Comparison of ENCODE assay signal across 12 cellular contexts in the genomic region with DNA sequence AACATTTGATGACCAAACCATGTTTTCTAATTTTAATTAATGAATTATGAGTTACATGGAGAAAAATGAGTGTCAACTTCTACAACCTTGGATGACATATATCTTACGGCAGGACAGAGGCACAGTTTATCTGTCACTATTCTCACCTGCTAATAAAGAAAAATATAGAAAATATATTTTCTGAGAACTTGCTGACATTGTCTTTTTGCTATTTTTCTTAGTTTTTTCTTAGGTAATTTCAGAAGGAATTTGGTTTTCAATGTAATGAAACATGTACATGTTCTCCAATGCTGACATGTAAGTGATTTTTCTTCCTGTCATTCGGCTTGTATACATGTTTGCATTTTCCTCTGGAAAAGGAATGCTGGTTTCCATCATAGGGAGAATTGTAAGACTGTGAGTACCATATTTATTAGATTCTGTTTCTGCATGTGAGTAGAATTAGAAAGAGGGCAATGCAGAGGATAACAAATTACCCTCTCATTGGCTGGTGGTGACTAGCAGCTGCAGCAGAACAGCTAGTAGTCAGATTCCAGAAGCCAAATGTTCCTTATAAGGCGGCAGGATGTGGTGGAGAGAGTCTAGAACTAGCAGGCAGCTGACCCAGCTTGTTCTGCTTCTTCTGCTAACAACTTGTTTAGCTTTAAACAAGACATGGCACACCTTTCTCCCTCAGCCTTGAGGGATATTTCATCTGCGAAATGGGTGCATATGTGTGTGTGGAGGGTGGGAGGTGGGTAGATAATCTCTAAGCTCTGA.
DNase-seq lines count a peak whose midpoint lies in the region; ATAC-seq and TF ChIP-seq lines count a peak whose summit lies in the region.
"Had no signal": no experiment of that assay in that cellular context is flagged by ENCODE, and none has a peak within 500 bp of the region (broad histone marks: within the 10 kb centered on the region; RNA-seq: fewer than 3 reads in every experiment).

No MANE protein-coding gene starts in this region.

- H3K4me2 ChIP-seq in DOHH2 (ENCODE audit: low read length) (peak overlapping the region; percentile 66), GM23248 (ENCODE audit: unreplicated experiment) (no peak overlapping the region), MM.1S (ENCODE audit: low read depth, low read length) (no peak overlapping the region)

- H3K36me3 ChIP-seq in DOHH2 (ENCODE audit: control insufficient read depth, low read length) (peaks cover 58% of the 10 kb centered on the region), GM23248 (ENCODE audit: low read depth) (no peaks in the 10 kb centered on the region), MM.1S (replicated peaks; ENCODE audit: insufficient read depth, low read length) (no peaks in the 10 kb centered on the region)
- H3K36me3 ChIP-seq: lower lobe of right lung had no signal

- H3F3A ChIP-seq in DOHH2 (ENCODE audit: control insufficient read depth, insufficient read depth): peaks cover 44% of the 10 kb centered on the region
- H3F3A ChIP-seq in GM23248 (ENCODE audit: insufficient read depth): 0 out of 2 replicates have a peak, but pooled peaks cover under 1% of the 10 kb centered on the region
- H3F3A ChIP-seq in MM.1S (ENCODE audit: insufficient read depth, low read length): peaks cover 24% of the 10 kb centered on the region

- H3K9me3 ChIP-seq in DOHH2 (ENCODE audit: control insufficient read depth, insufficient read depth, low read length) (no peaks in the 10 kb centered on the region), GM23248 (ENCODE audit: low read depth) (no peaks in the 10 kb centered on the region), MM.1S (replicated peaks; ENCODE audit: insufficient read depth, low read length) (no peaks in the 10 kb centered on the region)
- H3K9me3 ChIP-seq: lower lobe of right lung had no signal

- DNase-seq in GM23248 (peak; percentile 32), MM.1S (peak; percentile 39), cardiac fibroblast (ENCODE audit: low read depth in 2 of 2) (peak; percentile 3 to 16), T1000 (lab: John Stamatoyannopoulos, UW) (no peak), NK-92 (lab: John Stamatoyannopoulos, UW; ENCODE audit: unreplicated experiment) (no peak), NCI-H1048 (lab: John Stamatoyannopoulos, UW) (no peak)
- DNase-seq: activated CD8-positive, alpha-beta memory T cell treated with anti-CD3 and anti-CD28 coated beads for 24 hours; C1 segment of cervical spinal cord; lower lobe of right lung; NCI-H524 treated with DMSO at 0.1 percent for 48 hours had no signal

- TF ChIP-seq CTCF in DOHH2 (IDR thresholded peaks at IDR 0.05; ENCODE audit: low read depth, low read length, poor library complexity, severe bottlenecking) (no peak), MM.1S (IDR thresholded peaks at IDR 0.05; ENCODE audit: low read length) (no peak), cardiac fibroblast (IDR thresholded peaks at IDR 0.05; ENCODE audit: low read depth, low read length) (no peak)

- H3K9me2 ChIP-seq in DOHH2 (replicated peaks; ENCODE audit: control insufficient read depth, low read length) (no peaks in the 10 kb centered on the region), GM23248 (ENCODE audit: insufficient read depth) (no peaks in the 10 kb centered on the region), MM.1S (replicated peaks; ENCODE audit: insufficient read depth, low read length) (no peaks in the 10 kb centered on the region)

- H2AFZ ChIP-seq in GM23248 (no peak overlapping the region), MM.1S (ENCODE audit: low read length) (no peak overlapping the region)

- H3K4me3 ChIP-seq in DOHH2 (ENCODE audit: low read length): peak overlapping the region; percentile 61
- H3K4me3 ChIP-seq in GM23248: no peak overlapping the region
- H3K4me3 ChIP-seq in MM.1S (ENCODE audit: low read length): no peak overlapping the region
- no peak overlapping the region for H3K4me3 ChIP-seq in cardiac fibroblast (replicated peaks in 1 of 2; ENCODE audit: low read depth in 2 of 2, low read length in 2 of 2)
- H3K4me3 ChIP-seq: lower lobe of right lung had no signal

- ATAC-seq in HG02588 (IDR thresholded peaks at IDR 0.05; ENCODE audit: unreplicated experiment): no peak
- ATAC-seq: lower lobe of right lung had no signal

- no peaks in the 10 kb centered on the region for H3K79me2 ChIP-seq in DOHH2 (ENCODE audit: control insufficient read depth, low read length)
- H3K79me2 ChIP-seq in GM23248 (ENCODE audit: insufficient read depth): no peaks in the 10 kb centered on the region
- H3K79me2 ChIP-seq in MM.1S (ENCODE audit: low read length): no peaks in the 10 kb centered on the region

- H3K4me1 ChIP-seq in DOHH2 (ENCODE audit: control insufficient read depth, low read length) (peaks cover 96% of the 10 kb centered on the region), GM23248 (ENCODE audit: insufficient read depth) (0 out of 2 replicates have a peak, but pooled peaks cover under 1% of the 10 kb centered on the region), MM.1S (ENCODE audit: low read length) (peaks cover 72% of the 10 kb centered on the region)
- H3K4me1 ChIP-seq: lower lobe of right lung had no signal

- H3K9ac ChIP-seq in GM23248: no peak overlapping the region
- H3K9ac ChIP-seq in MM.1S (ENCODE audit: low read length): no peak overlapping the region

- H3K27ac ChIP-seq in DOHH2 (ENCODE audit: low read depth, low read length) (peak overlapping the region; percentile 100), GM23248 (no peak overlapping the region), MM.1S (ENCODE audit: low read length) (no peak overlapping the region)
- H3K27ac ChIP-seq: lower lobe of right lung had no signal

- H3K27me3 ChIP-seq in DOHH2 (ENCODE audit: control insufficient read depth, low read length) (no peaks in the 10 kb centered on the region), GM23248 (replicated peaks; ENCODE audit: insufficient read depth) (peaks cover 65% of the 10 kb centered on the region), MM.1S (replicated peaks; ENCODE audit: insufficient read depth, low read length) (no peaks in the 10 kb centered on the region)

- H4K20me1 ChIP-seq in DOHH2 (ENCODE audit: control insufficient read depth, insufficient read depth, low read depth, low read length) (no peaks in the 10 kb centered on the region), GM23248 (ENCODE audit: insufficient read depth) (no peaks in the 10 kb centered on the region), MM.1S (ENCODE audit: insufficient read depth, low read length) (no peaks in the 10 kb centered on the region)

- 73 to 78% methylated on average over 4 of the region's 4 CpGs for WGBS in GM23248 (ENCODE audit: low coverage in 1 of 2, low lambda C conversion rate in 2 of 2, missing lambda C conversion rate in 2 of 2), 2 experiments

- in situ Hi-C loops in GM23248 (cut with MboI): no loop called here

Comparison
In these comparisons a context has a peak if more than half of its experiments do, and no peak if none do; other contexts are left out.
1. DNase-seq: peak in GM23248 (single experiment), MM.1S (single experiment) and cardiac fibroblast (2 of 2); none in T1000 (single experiment), NK-92 (single experiment) and NCI-H1048 (single experiment).